In the genomic region with DNA sequence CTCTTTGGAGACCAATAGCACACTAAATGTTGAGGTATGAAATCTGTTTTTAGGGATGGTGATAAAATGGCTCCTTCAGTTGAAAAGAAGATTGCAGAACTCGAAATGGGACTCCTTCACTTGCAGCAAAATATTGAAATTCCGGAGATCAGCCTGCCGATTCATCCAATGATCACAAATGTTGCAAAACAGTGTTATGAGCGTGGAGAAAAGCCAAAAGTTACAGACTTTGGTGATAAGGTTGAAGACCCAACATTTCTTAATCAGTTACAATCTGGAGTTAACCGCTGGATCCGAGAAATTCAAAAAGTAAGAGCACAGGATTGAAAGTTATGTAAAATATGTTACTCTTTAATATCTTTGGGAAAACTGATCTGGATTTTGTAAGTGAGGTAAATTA, we compare ENCODE assay signal across 14 cellular contexts. TPM values are rescaled to one million over a fixed set of nuclear protein-coding genes. Genes with fewer than 3 reads are reported as not detected.
A peak's percentile ranks its signal among the peaks of the same experiment; 100 is the strongest.
DNase-seq lines count a peak whose midpoint lies in the region; ATAC-seq and TF ChIP-seq lines count a peak whose summit lies in the region.
"Had no signal": no experiment of that assay in that cellular context is flagged by ENCODE, and none has a peak within 500 bp of the region (broad histone marks: within the 10 kb centered on the region; RNA-seq: fewer than 3 reads in every experiment).

No MANE protein-coding gene starts in this region.

- peak overlapping the region; percentile 72 for H3K27ac Mint-ChIP-seq in activated T-cell treated with anti-CD3 and anti-CD28 coated beads, Interleukin-2, amount 50 U/mL, for 72 hours
- H3K27ac Mint-ChIP-seq in neural progenitor cell, result no peak overlapping the region

- no peak overlapping the region for H2AFZ ChIP-seq in neural progenitor cell (replicated peaks)

- 77 to 93% methylated on average over 3 to 6 of the region's 6 CpGs for WGBS in transverse colon (ENCODE audit: low coverage in 1 of 2), 2 donors

- TF ChIP-seq CTCF in brain microvascular endothelial cell (IDR thresholded peaks at IDR 0.05; ENCODE audit: low read depth, low read length, missing control alignments) (no peak), transverse colon (IDR thresholded peaks at IDR 0.05) (no peak), neural progenitor cell (IDR thresholded peaks at IDR 0.05) (no peak)

- peaks cover 12% of the 10 kb centered on the region for H3K4me1 Mint-ChIP-seq in activated T-cell treated with anti-CD3 and anti-CD28 coated beads, Interleukin-2, amount 50 U/mL, for 72 hours (ENCODE audit: low read depth)
- H3K4me1 Mint-ChIP-seq in activated T-cell treated with anti-CD3 and anti-CD28 coated beads, Interleukin-2, amount 50 U/mL, for 4 hours (ENCODE audit: low read depth), result peaks cover 8% of the 10 kb centered on the region
- H3K4me1 Mint-ChIP-seq in neural progenitor cell, result no peaks in the 10 kb centered on the region

- intact Hi-C loops in transverse colon (cut with DNase I; ENCODE audit: low total_unique reads), result no loop called here

- H3F3A ChIP-seq in neural progenitor cell (ENCODE audit: low read depth), result peaks cover 5% of the 10 kb centered on the region

- H3K27me3 ChIP-seq in brain microvascular endothelial cell (replicated peaks) (no peaks in the 10 kb centered on the region), muscle layer of colon (ENCODE audit: control insufficient read depth in 1 of 2, insufficient read depth in 2 of 2, low read length in 2 of 2) (no peaks in the 10 kb centered on the region), transverse colon (no peaks in the 10 kb centered on the region), neural progenitor cell (no peaks in the 10 kb centered on the region)

- H4K20me1 ChIP-seq in neural progenitor cell (ENCODE audit: low read depth), result peaks cover 37% of the 10 kb centered on the region

- H3K79me2 ChIP-seq in neural progenitor cell (ENCODE audit: low read depth), result peaks cover 31% of the 10 kb centered on the region

- no peaks in the 10 kb centered on the region for H3K27me3 Mint-ChIP-seq in activated T-cell treated with anti-CD3 and anti-CD28 coated beads, Interleukin-2, amount 50 U/mL, for 72 hours (ENCODE audit: low read depth)
- H3K27me3 Mint-ChIP-seq in activated T-cell treated with anti-CD3 and anti-CD28 coated beads, Interleukin-2, amount 50 U/mL, for 4 hours (ENCODE audit: low read depth), result no peaks in the 10 kb centered on the region
- H3K27me3 Mint-ChIP-seq in neural progenitor cell (ENCODE audit: insufficient read depth, low read depth), result no peaks in the 10 kb centered on the region

- no peak overlapping the region for H3K4me2 ChIP-seq in neural progenitor cell

- H3K27ac ChIP-seq in brain microvascular endothelial cell (peak overlapping the region; percentile 54), muscle layer of colon (ENCODE audit: low read depth, low read length) (peak overlapping the region; percentile 35), transverse colon (peak overlapping the region in 3 of 4 donors; percentile 47 to 73 (median 51)), neural progenitor cell (no peak overlapping the region)

- no peaks in the 10 kb centered on the region for H3K9me3 ChIP-seq in muscle layer of colon (ENCODE audit: low read length)
- no peaks in the 10 kb centered on the region for H3K9me3 ChIP-seq in transverse colon
- H3K9me3 ChIP-seq in neural progenitor cell (ENCODE audit: low read depth), result no peaks in the 10 kb centered on the region

- no peak overlapping the region for H3K9ac ChIP-seq in muscle layer of colon (ENCODE audit: low read length)
- H3K9ac ChIP-seq in neural progenitor cell, result no peak overlapping the region

- no peak for TF ChIP-seq POLR2A in transverse colon (IDR thresholded peaks at IDR 0.05)

- no peak for ATAC-seq in activated T-cell treated with anti-CD3 and anti-CD28 coated beads, Interleukin-2, amount 50 U/mL, for 72 hours (replicated peaks in 1 of 2)
- no peak for ATAC-seq in activated T-cell treated with anti-CD3 and anti-CD28 coated beads, Interleukin-2, amount 50 U/mL, for 4 hours
- ATAC-seq: left colon had no signal

- H3K9me3 Mint-ChIP-seq in activated T-cell treated with anti-CD3 and anti-CD28 coated beads, Interleukin-2, amount 50 U/mL, for 72 hours, result no peaks in the 10 kb centered on the region
- no peaks in the 10 kb centered on the region for H3K9me3 Mint-ChIP-seq in activated T-cell treated with anti-CD3 and anti-CD28 coated beads, Interleukin-2, amount 50 U/mL, for 4 hours
- no peaks in the 10 kb centered on the region for H3K9me3 Mint-ChIP-seq in neural progenitor cell

- no peak overlapping the region for H3K4me3 Mint-ChIP-seq in activated T-cell treated with anti-CD3 and anti-CD28 coated beads, Interleukin-2, amount 50 U/mL, for 72 hours
- H3K4me3 Mint-ChIP-seq in activated T-cell treated with anti-CD3 and anti-CD28 coated beads, Interleukin-2, amount 50 U/mL, for 4 hours, result no peak overlapping the region
- no peak overlapping the region for H3K4me3 Mint-ChIP-seq in neural progenitor cell

- peaks cover 8 to 26% of the 10 kb centered on the region in 2 donors for H3K36me3 Mint-ChIP-seq in activated T-cell treated with anti-CD3 and anti-CD28 coated beads, Interleukin-2, amount 50 U/mL, for 72 hours (ENCODE audit: insufficient read depth in 2 of 2)
- H3K36me3 Mint-ChIP-seq in activated T-cell treated with anti-CD3 and anti-CD28 coated beads, Interleukin-2, amount 50 U/mL, for 4 hours (ENCODE audit: insufficient read depth), result peaks cover 33% of the 10 kb centered on the region
- peaks cover 34% of the 10 kb centered on the region for H3K36me3 Mint-ChIP-seq in neural progenitor cell

- DNase-seq in activated T-cell treated with anti-CD3 and anti-CD28 coated beads, Interleukin-2, amount 50 U/mL, for 72 hours, result no peak
- no peak for DNase-seq in activated T-cell treated with anti-CD3 and anti-CD28 coated beads, Interleukin-2, amount 50 U/mL, for 4 hours
- no peak for DNase-seq in brain microvascular endothelial cell
- no peak for DNase-seq in transverse colon
- DNase-seq in SW480 (ENCODE audit: low spot score), result no peak
- no peak for DNase-seq in neural progenitor cell (ENCODE audit: low spot score)
- no peak for DNase-seq in NAMALWA (ENCODE audit: low spot score)
- DNase-seq: activated naive CD4-positive, alpha-beta T cell treated with anti-CD3 and anti-CD28 coated beads, Interleukin-2, amount 50 U/mL, for 16 hours; cerebellar nuclear complex; left colon; NCI-H1694 treated with DMSO at 0.1 percent for 48 hours; NCI-H510A treated with DMSO at 0.1 percent for 48 hours; substantia nigra had no signal

- H3K36me3 ChIP-seq in brain microvascular endothelial cell (replicated peaks) (peaks cover 67% of the 10 kb centered on the region), muscle layer of colon (ENCODE audit: insufficient read depth, low read length) (peaks cover 37% of the 10 kb centered on the region), transverse colon (peaks cover 0 to 66% (median 26%) of the 10 kb centered on the region in 4 donors), neural progenitor cell (peaks cover 33% of the 10 kb centered on the region)

- H3K4me3 ChIP-seq in brain microvascular endothelial cell (ENCODE audit: low read depth, low read length) (no peak overlapping the region), muscle layer of colon (ENCODE audit: low read depth in 1 of 2, low read length in 2 of 2) (no peak overlapping the region), transverse colon (no peak overlapping the region), neural progenitor cell (no peak overlapping the region)

- in situ Hi-C loops in brain microvascular endothelial cell (cut with HindIII; ENCODE audit: low pct_ligation_motif_present, low sequenced_read_pairs), result loop anchor here (10.0 kb wide), 1 partner anchor 55 kb away; no protein-coding TSS in a partner anchor
- in situ Hi-C loops in transverse colon (cut with MboI; ENCODE audit: low pct_ligation_motif_present in 1 of 4, low pct_unique_long_range_greater_than_20kb in 1 of 4, low sequenced_read_pairs in 3 of 4), result no loop called here

- H3K4me1 ChIP-seq in muscle layer of colon (ENCODE audit: insufficient read depth, low read length) (peaks cover 20% of the 10 kb centered on the region), transverse colon (peaks cover 0 to 11% (median 0%) of the 10 kb centered on the region in 4 donors), neural progenitor cell (no peaks in the 10 kb centered on the region)

- no peak for TF ChIP-seq EP300 in transverse colon (IDR thresholded peaks at IDR 0.05; ENCODE audit: low read depth)

RNA-seq across cellular contexts. Expression of a gene that starts 15.3 kb away (rescaled TPM):
- total RNA-seq in activated T-cell treated with anti-CD3 and anti-CD28 coated beads, Interleukin-2, amount 50 U/mL, for 72 hours, result 100 to 1,000 TPM; 300 to 335 TPM
- 100 to 1,000 TPM; 198 to 211 (median 204) TPM for total RNA-seq in activated T-cell treated with anti-CD3 and anti-CD28 coated beads, Interleukin-2, amount 50 U/mL, for 4 hours
- total RNA-seq in transverse colon (100 to 1,000 TPM; 471 to 647 (median 482) TPM), neural progenitor cell (ENCODE audit: low replicate concordance) (237 and 309 TPM in 2 replicates)
